Comparison of ENCODE assay signal across 17 cellular contexts in the genomic region with DNA sequence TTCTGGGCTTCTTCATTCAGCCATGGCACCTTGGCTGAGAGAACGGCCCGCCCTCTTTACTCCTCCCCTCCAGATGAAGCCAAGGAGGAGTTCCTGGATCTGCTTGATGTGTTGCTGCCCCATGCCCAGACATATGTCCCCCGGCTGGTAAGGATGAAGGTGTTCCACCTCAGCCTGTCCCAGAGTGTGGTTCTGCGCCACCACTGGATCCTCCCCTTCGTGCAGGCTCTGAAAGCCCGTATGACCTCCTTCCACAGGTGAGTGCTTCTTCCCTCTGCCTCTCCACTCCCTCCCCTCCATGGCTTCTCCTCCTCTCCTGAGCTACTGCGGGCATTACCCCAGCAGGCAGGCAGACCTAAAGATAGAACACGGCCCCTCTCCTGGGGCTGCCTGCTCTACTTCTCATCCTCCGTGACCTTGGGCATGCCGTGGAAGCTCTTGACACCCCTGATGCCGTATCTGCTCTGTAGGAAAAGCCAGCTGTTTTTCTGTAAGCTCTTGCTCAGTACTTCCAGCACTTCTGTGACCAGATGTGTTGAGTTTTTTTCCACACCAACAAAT. TPM values are rescaled to one million over a fixed set of nuclear protein-coding genes. Genes with fewer than 3 reads are reported as not detected.
DNase-seq lines count a peak whose midpoint lies in the region; ATAC-seq and TF ChIP-seq lines count a peak whose summit lies in the region.
"Had no signal": no experiment of that assay in that cellular context is flagged by ENCODE, and none has a peak within 500 bp of the region (broad histone marks: within the 10 kb centered on the region; RNA-seq: fewer than 3 reads in every experiment).

No MANE protein-coding gene starts in this region.

- no peak overlapping the region for H2AK5ac ChIP-seq in IMR-90 (ENCODE audit: low read depth, low read length)
- peak overlapping the region; percentile 80 for H2AK5ac ChIP-seq in mesendoderm (ENCODE audit: low read length)

- no peak overlapping the region for H3K4ac ChIP-seq in IMR-90 (ENCODE audit: low read depth, low read length)
- H3K4ac ChIP-seq in mesendoderm (ENCODE audit: low read depth, low read length), result peak overlapping the region; percentile 99

- no peak for TF ChIP-seq RAD21 in IMR-90 (IDR thresholded peaks at IDR 0.05; ENCODE audit: low read length)

- H2BK5ac ChIP-seq in IMR-90 (ENCODE audit: low read depth, low read length, poor library complexity, severe bottlenecking) (no peak overlapping the region), mesendoderm (ENCODE audit: low read length) (peak overlapping the region; percentile 92)

- no peak overlapping the region for H4K91ac ChIP-seq in IMR-90 (ENCODE audit: insufficient read depth, low read depth, low read length)

- H2AFZ ChIP-seq in IMR-90 (replicated peaks; ENCODE audit: low read length, poor library complexity), result no peak overlapping the region

- dilution Hi-C loops in IMR-90 (cut with HindIII; ENCODE audit: low sequenced_read_pairs, unreplicated experiment), result no loop called here

- H3K9ac ChIP-seq in HUES48 (ENCODE audit: low read depth, low read length) (no peak overlapping the region), IMR-90 (ENCODE audit: low read depth, low read length) (no peak overlapping the region), mesendoderm (ENCODE audit: low read length) (peak overlapping the region; percentile 38)

- peaks cover 4 to 26% of the 10 kb centered on the region in 2 experiments for H3K79me1 ChIP-seq in IMR-90 (ENCODE audit: low read depth in 1 of 2, low read length in 2 of 2)
- H3K79me1 ChIP-seq in mesendoderm (ENCODE audit: low read length), result peaks cover 3% of the 10 kb centered on the region

- H3K9me1 ChIP-seq in IMR-90 (ENCODE audit: insufficient read depth, low read length), result peaks cover 23% of the 10 kb centered on the region

- no peak overlapping the region for H3K56ac ChIP-seq in IMR-90 (ENCODE audit: extremely low read depth, insufficient read depth, low read length)
- H3K56ac ChIP-seq in mesendoderm (ENCODE audit: low read length), result peak overlapping the region; percentile 90

- no peak overlapping the region for H2BK20ac ChIP-seq in IMR-90 (ENCODE audit: low read depth, low read length)

- H3K4me3 ChIP-seq in HUES48 (ENCODE audit: low read depth, low read length) (no peak overlapping the region), IMR-90 (ENCODE audit: insufficient read depth, low read depth, low read length) (no peak overlapping the region), mesendoderm (ENCODE audit: low read length) (no peak overlapping the region)
- H3K4me3 ChIP-seq: K562 had no signal

- no peak for TF ChIP-seq CTCF in IMR-90 (conservative IDR thresholded peaks at IDR 0.05; ENCODE audit: low read depth, low read length)

- H4K5ac ChIP-seq in IMR-90 (ENCODE audit: low read depth, low read length) (no peak overlapping the region), mesendoderm (ENCODE audit: low read length) (no peak overlapping the region)

- H3K23ac ChIP-seq in IMR-90 (ENCODE audit: low read depth, low read length), result no peak overlapping the region
- no peak overlapping the region for H3K23ac ChIP-seq in mesendoderm (ENCODE audit: low read length)

- BruUV-seq in IMR-90 (replicated peaks; lab: Mats Ljungman, UMichigan), result no TSS peak

- H3K4me1 ChIP-seq in HUES48 (ENCODE audit: control insufficient read depth, insufficient read depth, low read length) (peaks cover 9% of the 10 kb centered on the region; the same call in 1 of the 2 replicates), IMR-90 (ENCODE audit: control insufficient read depth, insufficient read depth, low read length) (peaks cover 9% of the 10 kb centered on the region), mesendoderm (ENCODE audit: control insufficient read depth, low read depth, low read length) (peaks cover 28% of the 10 kb centered on the region)

- H4K8ac ChIP-seq in IMR-90 (ENCODE audit: low read depth in 2 of 2, low read length in 2 of 2) (no peak overlapping the region), mesendoderm (ENCODE audit: low read depth, low read length) (no peak overlapping the region)

- no peak overlapping the region for H3K14ac ChIP-seq in IMR-90 (replicated peaks; ENCODE audit: low read depth, low read length)

- POLR2A ChIA-PET in IMR-90 (lab: Charles Lee; ENCODE audit: unreplicated experiment), result no interaction called here

- H2BK120ac ChIP-seq in IMR-90 (ENCODE audit: low read depth, low read length) (no peak overlapping the region), mesendoderm (ENCODE audit: low read depth, low read length) (peak overlapping the region; percentile 93)

- ATAC-seq in IMR-90 (ENCODE audit: low read depth), result no peak
- ATAC-seq in left cardiac atrium, result peak; percentile 61 to 72
- ATAC-seq in GM19452 (IDR thresholded peaks at IDR 0.05; ENCODE audit: unreplicated experiment), result no peak
- ATAC-seq: K562, PC-3 had no signal

- H3K4me2 ChIP-seq in IMR-90 (ENCODE audit: low read depth, low read length) (no peak overlapping the region), mesendoderm (ENCODE audit: low read length) (no peak overlapping the region)

- DNase-seq in IMR-90 (no peak), left cardiac atrium (peak; percentile 14), mesendoderm (peak; percentile 59), kidney tubule cell (ENCODE audit: low spot score) (no peak)
- no peak for DNase-seq in effector CD8-positive, alpha-beta T cell (lab: John Stamatoyannopoulos, UW)
- DNase-seq: CD4-positive, alpha-beta T cell; H9; MV-4-11; NCI-H1417; NCI-H1930; NCI-H748 treated with DMSO at 0.1 percent for 48 hours; PC-3 had no signal

- H2BK15ac ChIP-seq in IMR-90 (ENCODE audit: low read depth, low read length), result no peak overlapping the region
- no peak overlapping the region for H2BK15ac ChIP-seq in mesendoderm (replicated peaks; ENCODE audit: low read depth)

- CTCF ChIA-PET in IMR-90 (lab: Yijun Ruan, JAX), result no interaction called here

- peaks cover 39% of the 10 kb centered on the region for H3K36me3 ChIP-seq in HUES48 (ENCODE audit: control insufficient read depth, insufficient read depth, low read length)
- peaks cover 8% of the 10 kb centered on the region for H3K36me3 ChIP-seq in IMR-90 (ENCODE audit: control insufficient read depth, insufficient read depth, low read length)
- peaks cover 3% of the 10 kb centered on the region for H3K36me3 ChIP-seq in mesendoderm (ENCODE audit: control insufficient read depth, insufficient read depth, low read length)

- H3K18ac ChIP-seq in IMR-90 (ENCODE audit: low read depth, low read length) (no peak overlapping the region), mesendoderm (ENCODE audit: low read length) (peak overlapping the region; percentile 5)

- intact Hi-C loops in IMR-90 (cut with micrococcal nuclease), result loop anchor here (10.0 kb wide), 1 partner anchor 365 kb away; no protein-coding TSS in a partner anchor
- intact Hi-C loops in left cardiac atrium (cut with DNase I), result no loop called here

- H3K27ac ChIP-seq in HUES48 (ENCODE audit: low read depth, low read length) (peak overlapping the region; percentile 64), IMR-90 (ENCODE audit: insufficient read depth, low read length) (no peak overlapping the region), mesendoderm (ENCODE audit: low read depth, low read length) (peak overlapping the region; percentile 94)

- H3K9me3 ChIP-seq in HUES48 (ENCODE audit: control insufficient read depth, insufficient read depth, low read length) (no peaks in the 10 kb centered on the region), IMR-90 (ENCODE audit: control insufficient read depth, insufficient read depth, low read length) (no peaks in the 10 kb centered on the region)

- H3K79me2 ChIP-seq in mesendoderm (ENCODE audit: control insufficient read depth, insufficient read depth, low read length), result no peaks in the 10 kb centered on the region

- H2AK9ac ChIP-seq in IMR-90 (replicated peaks; ENCODE audit: low read depth, low read length, poor library complexity), result peak overlapping the region; percentile 21

- no peak for TF ChIP-seq POLR2A in IMR-90 (IDR thresholded peaks at IDR 0.05; ENCODE audit: low read depth, low read length)

- H3K27me3 ChIP-seq in HUES48 (ENCODE audit: control insufficient read depth, insufficient read depth, low read length) (no peaks in the 10 kb centered on the region), IMR-90 (ENCODE audit: control insufficient read depth, insufficient read depth, low read length) (no peaks in the 10 kb centered on the region), mesendoderm (ENCODE audit: insufficient read depth, low read length, poor library complexity) (no peaks in the 10 kb centered on the region)

- peaks cover 9% of the 10 kb centered on the region; the same call in 1 of the 2 replicates for H4K20me1 ChIP-seq in IMR-90 (ENCODE audit: insufficient read depth, low read length)

- 90% methylated on average over 4 of the region's 11 CpGs; no CpG with 5 or more reads in 1 of the 2 experiments for WGBS in IMR-90 (ENCODE audit: extremely low coverage in 2 of 2, insufficient read length in 1 of 2), 2 experiments
- WGBS in mesendoderm (ENCODE audit: extremely low coverage, insufficient coverage, low lambda C conversion rate), result no CpG with 5 or more reads among the region's 11 CpGs

- in situ Hi-C loops in IMR-90 (cut with MboI; ENCODE audit: low sequenced_read_pairs), result loop anchor here (10.0 kb wide), 2 partner anchors 255 to 445 kb away; no protein-coding TSS in a partner anchor

RNA-seq across cellular contexts. Expression of a gene that starts 8.7 kb away (rescaled TPM):
- 23.1 and 45.9 TPM in 2 replicates for total RNA-seq in IMR-90 (2012; rRNA removed)
- polyA plus RNA-seq in IMR-90 (2012; rRNA removed), result 94.9 and 96.8 TPM in 2 replicates
- 126 and 158 TPM in 2 replicates for polyA plus RNA-seq in IMR-90 (2012; cell fraction: cytosol; rRNA removed)
- polyA plus RNA-seq in IMR-90 (2012; cell fraction: nucleus; rRNA removed; ENCODE audit: low replicate concordance), result 32.4 and 62.6 TPM in 2 replicates
- total RNA-seq in left cardiac atrium, result 10 to 100 TPM; 32.3 to 37.7 TPM
- polyA plus RNA-seq in mesendoderm (2013, experiment 1 of 2), result 61.7 TPM
- polyA plus RNA-seq in mesendoderm (2013, experiment 2 of 2), result 60.1 TPM

RNA-seq across cellular contexts. Expression of a gene that starts 9.5 kb away (rescaled TPM):
- 0.83 and 0.90 TPM in 2 replicates for total RNA-seq in IMR-90 (2012; rRNA removed)
- polyA plus RNA-seq in IMR-90 (2012; rRNA removed), result 6.3 TPM in 2 replicates
- 6.7 and 10.4 TPM in 2 replicates for polyA plus RNA-seq in IMR-90 (2012; cell fraction: cytosol; rRNA removed)
- polyA plus RNA-seq in IMR-90 (2012; cell fraction: nucleus; rRNA removed; ENCODE audit: low replicate concordance), result 5.8 and 8.9 TPM in 2 replicates
- 1 to 10 TPM; 5.9 to 8.1 TPM for total RNA-seq in left cardiac atrium
- 6.1 TPM for polyA plus RNA-seq in mesendoderm (2013, experiment 1 of 2)
- 7.0 TPM for polyA plus RNA-seq in mesendoderm (2013, experiment 2 of 2)

RNA-seq across cellular contexts. Expression of a gene that starts 15.6 kb away (rescaled TPM):
- 0.18 and 0.28 TPM in 2 replicates for total RNA-seq in IMR-90 (2012; rRNA removed)
- 0.56 and 0.69 TPM in 2 replicates for polyA plus RNA-seq in IMR-90 (2012; rRNA removed)
- 0.69 and 1.1 TPM in 2 replicates for polyA plus RNA-seq in IMR-90 (2012; cell fraction: cytosol; rRNA removed)
- polyA plus RNA-seq in IMR-90 (2012; cell fraction: nucleus; rRNA removed; ENCODE audit: low replicate concordance), result 0.24 and 0.62 TPM in 2 replicates
- 10 to 100 TPM; 46.2 to 52.9 TPM for total RNA-seq in left cardiac atrium
- polyA plus RNA-seq in mesendoderm (2013, experiment 1 of 2), result 20.9 TPM
- 20.0 TPM for polyA plus RNA-seq in mesendoderm (2013, experiment 2 of 2)

RNA-seq across cellular contexts. Expression of a gene that starts 39.0 kb away (rescaled TPM):
- total RNA-seq in IMR-90 (2012; rRNA removed), result not detected in 2 replicates
- not detected in 2 replicates for polyA plus RNA-seq in IMR-90 (2012; rRNA removed)
- polyA plus RNA-seq in IMR-90 (2012; cell fraction: cytosol; rRNA removed), result not detected in 2 replicates
- 0.01 TPM in 1 of 2 replicates, not detected in the other for polyA plus RNA-seq in IMR-90 (2012; cell fraction: nucleus; rRNA removed; ENCODE audit: low replicate concordance)
- total RNA-seq in left cardiac atrium, result not detected
- polyA plus RNA-seq in mesendoderm (2013, experiment 1 of 2), result 0.06 TPM
- under 0.01 TPM for polyA plus RNA-seq in mesendoderm (2013, experiment 2 of 2)
- total RNA-seq: CD4-positive, alpha-beta T cell; H9; K562; NCI-H460; SK-MEL-5 had no signal
- polyA plus RNA-seq: K562 had no signal

Comparison
In these comparisons a context has a peak if more than half of its experiments do, and no peak if none do; other contexts are left out.
1. ATAC-seq: peak in left cardiac atrium (2 of 2); none in IMR-90 (single experiment) and GM19452 (single experiment).
2. DNase-seq: peak in left cardiac atrium (single experiment) and mesendoderm (single experiment); none in IMR-90 (single experiment), effector CD8-positive, alpha-beta T cell (single experiment) and kidney tubule cell (single experiment).
3. RNA of a gene that starts 15.6 kb away (total RNA-seq): 46.2 to 52.9 TPM in left cardiac atrium; 0.18 to 0.28 TPM in IMR-90; every median in the first group is over 10 times any median in the second.